In the genomic region with DNA sequence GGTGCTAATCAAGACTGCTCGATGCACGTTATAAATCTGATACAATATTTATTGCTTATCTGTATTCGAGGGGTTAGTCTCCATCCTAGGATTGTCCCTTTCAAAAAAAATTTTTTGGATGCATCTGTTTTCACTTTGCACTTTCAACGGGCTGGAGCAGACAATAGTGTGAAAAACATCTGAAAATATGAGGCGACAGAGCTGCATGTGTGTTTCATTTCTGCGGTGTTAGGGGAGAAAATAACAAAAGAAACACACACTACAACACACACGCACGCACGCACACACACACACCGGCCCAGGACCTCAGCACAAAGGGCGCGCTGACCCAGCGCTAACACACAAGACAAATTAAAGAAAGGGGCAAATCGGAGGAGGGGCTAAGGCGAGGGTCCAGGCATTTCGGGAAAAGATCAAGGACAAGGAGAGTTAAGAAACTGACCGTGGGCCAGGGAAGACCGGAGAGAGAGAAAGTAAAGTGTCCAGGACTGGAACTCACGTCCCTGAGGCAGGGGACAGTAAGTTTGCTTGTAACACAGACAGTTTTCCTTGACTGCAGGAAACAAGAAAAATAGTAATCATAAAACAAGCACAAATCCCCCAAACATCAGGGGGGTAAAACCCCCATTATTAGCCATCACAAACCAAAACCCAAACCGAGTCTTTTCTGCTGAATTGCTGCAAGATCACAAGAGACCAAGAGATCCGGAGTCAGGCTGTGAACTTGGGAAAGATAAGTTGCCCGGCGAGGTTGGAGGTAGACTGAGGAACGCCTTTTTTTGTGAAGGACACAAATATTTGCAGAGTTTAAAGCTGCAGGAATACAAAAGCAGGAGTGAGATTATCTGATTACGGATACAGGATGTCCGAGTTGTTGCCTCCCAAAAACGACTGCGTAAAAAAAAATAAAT, we compare ENCODE assay signal across 9 cellular contexts.
DNase-seq lines count a peak whose midpoint lies in the region; ATAC-seq and TF ChIP-seq lines count a peak whose summit lies in the region.
"Had no signal": no experiment of that assay in that cellular context is flagged by ENCODE, and none has a peak within 500 bp of the region (broad histone marks: within the 10 kb centered on the region; RNA-seq: fewer than 3 reads in every experiment).

No MANE protein-coding gene starts in this region.

- DNase-seq in CD14-positive monocyte (ENCODE audit: low spot score) (no peak), MM.1S (no peak), neural progenitor cell (ENCODE audit: low spot score) (peak; percentile 92), NK-92 (lab: John Stamatoyannopoulos, UW; ENCODE audit: unreplicated experiment) (no peak), amygdala (lab: John Stamatoyannopoulos, UW) (no peak), KG1 (lab: John Stamatoyannopoulos, UW) (no peak), GOT3 (lab: John Stamatoyannopoulos, UW) (no peak)
- no peak for DNase-seq in effector memory CD8-positive, alpha-beta T cell

- H3K9me2 ChIP-seq in MM.1S (replicated peaks; ENCODE audit: insufficient read depth, low read length), result no peaks in the 10 kb centered on the region

- peak overlapping the region; percentile 51 for H3K4me2 ChIP-seq in MM.1S (ENCODE audit: low read depth, low read length)
- H3K4me2 ChIP-seq in neural progenitor cell, result peak overlapping the region; percentile 90

- H3K36me3 ChIP-seq in MM.1S (replicated peaks; ENCODE audit: insufficient read depth, low read length) (no peaks in the 10 kb centered on the region), neural progenitor cell (no peaks in the 10 kb centered on the region)
- H3K36me3 ChIP-seq: Peyer's patch had no signal

- H3K4me1 ChIP-seq in MM.1S (ENCODE audit: low read length) (no peaks in the 10 kb centered on the region), neural progenitor cell (peaks cover 58% of the 10 kb centered on the region)

- peaks cover 47% of the 10 kb centered on the region for H3K4me1 Mint-ChIP-seq in CD14-positive monocyte
- H3K4me1 Mint-ChIP-seq in effector memory CD8-positive, alpha-beta T cell (ENCODE audit: low read depth in 2 of 2), result peaks cover 40 to 41% of the 10 kb centered on the region in 2 donors
- peaks cover 48% of the 10 kb centered on the region for H3K4me1 Mint-ChIP-seq in neural progenitor cell

- no peak for ATAC-seq in effector memory CD8-positive, alpha-beta T cell (replicated peaks)

- H3K27me3 Mint-ChIP-seq in CD14-positive monocyte (ENCODE audit: low read depth in 3 of 3), result peaks cover 82 to 93% (median 84%) of the 10 kb centered on the region in 3 donors
- H3K27me3 Mint-ChIP-seq in effector memory CD8-positive, alpha-beta T cell, result peaks cover 67 to 79% of the 10 kb centered on the region in 2 donors
- peaks cover 79% of the 10 kb centered on the region for H3K27me3 Mint-ChIP-seq in neural progenitor cell (ENCODE audit: insufficient read depth, low read depth)

- H3K4me3 Mint-ChIP-seq in CD14-positive monocyte (peak overlapping the region; percentile 68 to 97), neural progenitor cell (peak overlapping the region; percentile 66)
- peak overlapping the region; percentile 81 to 83 for H3K4me3 Mint-ChIP-seq in effector memory CD8-positive, alpha-beta T cell

- H3K9ac ChIP-seq in MM.1S (ENCODE audit: low read length) (no peak overlapping the region), neural progenitor cell (no peak overlapping the region)

- H4K20me1 ChIP-seq in MM.1S (ENCODE audit: insufficient read depth, low read length), result no peaks in the 10 kb centered on the region
- peaks cover 50% of the 10 kb centered on the region for H4K20me1 ChIP-seq in neural progenitor cell (ENCODE audit: low read depth)

- H3K27me3 ChIP-seq in MM.1S (replicated peaks; ENCODE audit: insufficient read depth, low read length) (peaks cover 8% of the 10 kb centered on the region; the same call in 1 of the 2 replicates), neural progenitor cell (peaks cover 100% of the 10 kb centered on the region)

- peak overlapping the region; percentile 26 for H2AFZ ChIP-seq in MM.1S (ENCODE audit: low read length)
- no peak overlapping the region for H2AFZ ChIP-seq in neural progenitor cell (replicated peaks)

- no peak for TF ChIP-seq CTCF in CD14-positive monocyte (IDR thresholded peaks at IDR 0.05)
- TF ChIP-seq CTCF in MM.1S (IDR thresholded peaks at IDR 0.05; ENCODE audit: low read length), result no peak
- TF ChIP-seq CTCF in neural progenitor cell (IDR thresholded peaks at IDR 0.05), result no peak

- H3K27ac ChIP-seq in MM.1S (ENCODE audit: low read length) (no peak overlapping the region), neural progenitor cell (no peak overlapping the region)
- H3K27ac ChIP-seq: Peyer's patch had no signal

- intact Hi-C loops in CD14-positive monocyte (cut with micrococcal nuclease), result loop anchor here in 1 of 2 donors (5.0 kb wide), 1 partner anchor 1689 kb away; no protein-coding TSS in a partner anchor

- H3K9me3 Mint-ChIP-seq in CD14-positive monocyte, result peaks cover 0 to 45% (median 25%) of the 10 kb centered on the region in 7 donors
- no peaks in the 10 kb centered on the region for H3K9me3 Mint-ChIP-seq in effector memory CD8-positive, alpha-beta T cell
- H3K9me3 Mint-ChIP-seq in neural progenitor cell, result no peaks in the 10 kb centered on the region

- no peaks in the 10 kb centered on the region for H3K79me2 ChIP-seq in MM.1S (ENCODE audit: low read length)
- no peaks in the 10 kb centered on the region for H3K79me2 ChIP-seq in neural progenitor cell (ENCODE audit: low read depth)

- peaks cover 6 to 14% of the 10 kb centered on the region in 2 donors for H3K36me3 Mint-ChIP-seq in CD14-positive monocyte
- no peaks in the 10 kb centered on the region for H3K36me3 Mint-ChIP-seq in effector memory CD8-positive, alpha-beta T cell (ENCODE audit: insufficient read depth)
- H3K36me3 Mint-ChIP-seq in neural progenitor cell, result no peaks in the 10 kb centered on the region

- H3K9me3 ChIP-seq in MM.1S (replicated peaks; ENCODE audit: insufficient read depth, low read length) (no peaks in the 10 kb centered on the region), neural progenitor cell (ENCODE audit: low read depth) (no peaks in the 10 kb centered on the region)
- H3K9me3 ChIP-seq: Peyer's patch had no signal

- H3K27ac Mint-ChIP-seq in CD14-positive monocyte (no peak overlapping the region), neural progenitor cell (no peak overlapping the region)
- H3K27ac Mint-ChIP-seq in effector memory CD8-positive, alpha-beta T cell, result no peak overlapping the region

- H3F3A ChIP-seq in MM.1S (ENCODE audit: insufficient read depth, low read length) (no peaks in the 10 kb centered on the region), neural progenitor cell (ENCODE audit: low read depth) (peaks cover 41% of the 10 kb centered on the region)

- H3K4me3 ChIP-seq in MM.1S (ENCODE audit: low read length), result peak overlapping the region; percentile 64
- H3K4me3 ChIP-seq in neural progenitor cell, result peak overlapping the region; percentile 50
